8 cellular contexts compared by ENCODE assay signal in genomic region chr17:39164675-39165143, GRCh38. TPM values are rescaled to one million over a fixed set of nuclear protein-coding genes. Genes with fewer than 3 reads are reported as not detected.
DNase-seq lines count a peak whose midpoint lies in the region; ATAC-seq lines count a peak whose summit lies in the region.

No MANE protein-coding gene starts in this region.

- H3K36me3 ChIP-seq in SJCRH30 (no peaks in the 10 kb centered on the region), subcutaneous abdominal adipose tissue (ENCODE audit: control insufficient read depth in 5 of 5, insufficient read depth in 5 of 5, low read length in 5 of 5) (no peaks in the 10 kb centered on the region)

- ATAC-seq in GM19035 (IDR thresholded peaks at IDR 0.05; ENCODE audit: unreplicated experiment), result peak; percentile 96

- DNase-seq in AG08395 (ENCODE audit: low spot score) (peak; percentile 98), HuH-7 (ENCODE audit: low spot score) (peak; percentile 92), SJCRH30 (peak; percentile 89 to 93), globus pallidus (ENCODE audit: low spot score) (peak; percentile 69), non-pigmented ciliary epithelial cell (ENCODE audit: low read depth) (peak; percentile 76)
- peak; percentile 76 for DNase-seq in activated naive CD4-positive, alpha-beta T cell treated with Interleukin-2 at 50 U/mL for 16 hours

- no peaks in the 10 kb centered on the region for H3K4me1 ChIP-seq in SJCRH30
- H3K4me1 ChIP-seq in subcutaneous abdominal adipose tissue (ENCODE audit: control insufficient read depth in 5 of 5, insufficient read depth in 5 of 5, low read length in 5 of 5), result peaks cover 0 to 44% (median 25%) of the 10 kb centered on the region in 5 donors

- H3K9ac ChIP-seq in subcutaneous abdominal adipose tissue (ENCODE audit: low read length in 5 of 5), result peak overlapping the region in 4 of 5 donors; percentile 4 to 78 (median 58)

- H3K4me3 ChIP-seq in SJCRH30 (peak overlapping the region; percentile 46), subcutaneous abdominal adipose tissue (ENCODE audit: low read depth in 1 of 5, low read length in 5 of 5) (peak overlapping the region; percentile 70 to 87 (median 76))

- peaks cover 12% of the 10 kb centered on the region; the same call in 1 of the 2 replicates for H3K27me3 ChIP-seq in SJCRH30
- H3K27me3 ChIP-seq in subcutaneous abdominal adipose tissue (ENCODE audit: control insufficient read depth in 5 of 5, insufficient read depth in 4 of 5, low read length in 5 of 5), result peaks cover 0 to 2% (median 0%) of the 10 kb centered on the region in 5 donors

- H3K9me3 ChIP-seq in SJCRH30 (replicated peaks) (no peaks in the 10 kb centered on the region; the same call in 1 of the 2 replicates), subcutaneous abdominal adipose tissue (ENCODE audit: control insufficient read depth in 5 of 5, low read length in 5 of 5) (no peaks in the 10 kb centered on the region)

- no peak overlapping the region for H3K27ac ChIP-seq in SJCRH30
- no peak overlapping the region for H3K27ac ChIP-seq in subcutaneous abdominal adipose tissue (ENCODE audit: low read depth, low read length)

RNA-seq across cellular contexts. Expression of gene ARL5C, which starts 1.3 kb away (rescaled TPM):
- not detected in 2 replicates for total RNA-seq in SJCRH30 (2014; rRNA removed; shearing (Covaris generic))

RNA-seq across cellular contexts. Expression of gene PLXDC1, which starts 13.3 kb away (rescaled TPM):
- total RNA-seq in SJCRH30 (2014; rRNA removed; shearing (Covaris generic)), result 0.06 TPM in 1 of 2 replicates, not detected in the other

RNA-seq across cellular contexts. Expression of gene CACNB1, which starts 32.8 kb away (rescaled TPM):
- 4.6 and 8.3 TPM in 2 replicates for total RNA-seq in SJCRH30 (2014; rRNA removed; shearing (Covaris generic))

RNA-seq across cellular contexts. Expression of gene RPL19, which starts 35.4 kb away (rescaled TPM):
- total RNA-seq in SJCRH30 (2014; rRNA removed; shearing (Covaris generic)), result 2,386 and 2,441 TPM in 2 replicates
